ENCODE assay signal across 9 cellular contexts in genomic region chr2:206250041-206250897, GRCh38. TPM values are rescaled to one million over a fixed set of nuclear protein-coding genes. Genes with fewer than 3 reads are reported as not detected.
DNase-seq lines count a peak whose midpoint lies in the region; ATAC-seq and TF ChIP-seq lines count a peak whose summit lies in the region.
"Had no signal": no experiment of that assay in that cellular context is flagged by ENCODE, and none has a peak within 500 bp of the region (broad histone marks: within the 10 kb centered on the region; RNA-seq: fewer than 3 reads in every experiment).

No MANE protein-coding gene starts in this region.

- intact Hi-C loops in left ventricle myocardium inferior (cut with micrococcal nuclease) (no loop called here), testis (cut with DNase I; ENCODE audit: low total_unique reads) (no loop called here)

- CTCF ChIA-PET in T-cell (lab: Charles Lee): interaction anchor here in 1 of 2 donors (0.6 to 1.3 kb wide), 2 partner anchors 14 to 1822 kb away, joined by 3 to 15 read pairs; no protein-coding TSS in a partner anchor

- H3K27me3 ChIP-seq in cardiac muscle cell (peaks cover 75% of the 10 kb centered on the region), right atrium auricular region (peaks cover 0 to 4% of the 10 kb centered on the region in 2 donors), left ventricle myocardium inferior (ENCODE audit: low read depth) (peaks cover 79% of the 10 kb centered on the region), testis (no peaks in the 10 kb centered on the region)

- H3K4me1 ChIP-seq in cardiac muscle cell (ENCODE audit: low read depth) (no peaks in the 10 kb centered on the region), right atrium auricular region (no peaks in the 10 kb centered on the region), left ventricle myocardium inferior (no peaks in the 10 kb centered on the region), testis (no peaks in the 10 kb centered on the region)

- peak overlapping the region; percentile 70 to 77 (median 75) for H3K4me3 Mint-ChIP-seq in T-cell

- peaks cover 0 to 5% (median 0%) of the 10 kb centered on the region in 3 donors for H3K9me3 Mint-ChIP-seq in T-cell

- TF ChIP-seq POLR2A in testis (IDR thresholded peaks at IDR 0.05): no peak

- peak in 1 of 4 experiments; percentile 50 for ATAC-seq in T-cell (replicated peaks in 1 of 4)

- WGBS in testis, 2 donors: 33 to 34% methylated on average over 45 of the region's 45 CpGs

- H3K4me1 Mint-ChIP-seq in T-cell: peaks cover 10 to 17% (median 11%) of the 10 kb centered on the region in 3 donors

- H3K36me3 ChIP-seq in cardiac muscle cell: no peaks in the 10 kb centered on the region
- no peaks in the 10 kb centered on the region for H3K36me3 ChIP-seq in right atrium auricular region
- no peaks in the 10 kb centered on the region for H3K36me3 ChIP-seq in left ventricle myocardium inferior
- no peaks in the 10 kb centered on the region for H3K36me3 ChIP-seq in testis (ENCODE audit: low read depth, missing control alignments)

- H3K27ac Mint-ChIP-seq in T-cell: no peak overlapping the region

- POLR2A ChIA-PET in T-cell (lab: Charles Lee): no interaction called here

- peaks cover 48 to 57% of the 10 kb centered on the region in 2 donors for H3K27me3 Mint-ChIP-seq in T-cell

- DNase-seq in cardiac muscle cell (ENCODE audit: low read depth in 1 of 2, low spot score in 1 of 2): peak; percentile 21 to 44
- no peak for DNase-seq in right atrium auricular region (ENCODE audit: low spot score)
- DNase-seq in T-cell: no peak
- DNase-seq in left ventricle myocardium inferior: no peak
- DNase-seq in testis: peak; percentile 57
- no peak for DNase-seq in T-helper 9 cell
- no peak for DNase-seq in LoVo (ENCODE audit: low spot score)
- no peak for DNase-seq in G401 (ENCODE audit: low spot score)
- DNase-seq: DND-41 had no signal

- H3K27ac ChIP-seq in cardiac muscle cell (no peak overlapping the region), right atrium auricular region (no peak overlapping the region), left ventricle myocardium inferior (replicated peaks) (no peak overlapping the region), testis (no peak overlapping the region)

- H3K4me3 ChIP-seq in cardiac muscle cell (peak overlapping the region; percentile 22), right atrium auricular region (peak overlapping the region in 1 of 2 donors; percentile 19), left ventricle myocardium inferior (peak overlapping the region; percentile 45), testis (peak overlapping the region; percentile 40 to 44)

- no peaks in the 10 kb centered on the region for H3K9me3 ChIP-seq in cardiac muscle cell (ENCODE audit: low read depth)
- H3K9me3 ChIP-seq in right atrium auricular region: no peaks in the 10 kb centered on the region
- H3K9me3 ChIP-seq in left ventricle myocardium inferior (replicated peaks): no peaks in the 10 kb centered on the region
- H3K9me3 ChIP-seq in testis: no peaks in the 10 kb centered on the region

- in situ Hi-C loops in G401 (cut with HindIII; ENCODE audit: low sequenced_read_pairs): no loop called here

- TF ChIP-seq CTCF in cardiac muscle cell (IDR thresholded peaks at IDR 0.05; ENCODE audit: low read depth, low read length) (no peak), right atrium auricular region (IDR thresholded peaks at IDR 0.05) (no peak), left ventricle myocardium inferior (IDR thresholded peaks at IDR 0.05; ENCODE audit: borderline replicate concordance) (no peak), testis (IDR thresholded peaks at IDR 0.05) (no peak)

- no peaks in the 10 kb centered on the region for H3K36me3 Mint-ChIP-seq in T-cell

RNA-seq across cellular contexts. Expression of gene ZDBF2, which starts 24.2 kb away (rescaled TPM):
- total RNA-seq in cardiac muscle cell: 17.4 and 34.6 TPM in 2 replicates
- 4.3 and 10.3 TPM in 2 replicates for polyA plus RNA-seq in cardiac muscle cell
- 10 to 100 TPM in 1 of 2 donors, 1 to 10 TPM in 1; 7.2 to 10.6 TPM for total RNA-seq in right atrium auricular region
- 10 to 100 TPM; 13.5 to 21.3 (median 14.8) TPM for total RNA-seq in T-cell
- total RNA-seq in left ventricle myocardium inferior: 8.3 TPM
- total RNA-seq in testis: 10 to 100 TPM; 17.7 to 18.1 TPM
- 6.5 TPM for polyA plus RNA-seq in testis (ENCODE audit: insufficient read depth, low read depth, low replicate concordance)
- total RNA-seq in G401 (2014; rRNA removed; shearing (Covaris generic)): 4.9 and 6.9 TPM in 2 replicates

Comparison
In these comparisons a context has a peak if more than half of its experiments do, and no peak if none do; other contexts are left out.
1. DNase-seq: peak in cardiac muscle cell (2 of 2) and testis (single experiment); none in right atrium auricular region (single experiment), T-cell (0 of 34), left ventricle myocardium inferior (single experiment), T-helper 9 cell (single experiment), LoVo (single experiment) and G401 (single experiment).